1 cellular context compared by ENCODE assay signal in genomic region chr17:80948091-80948960, GRCh38.
TF ChIP-seq lines count a peak whose summit lies in the region.

No MANE protein-coding gene starts in this region.

TF ChIP-seq in HepG2, 621 proteins besides CTCF, POLR2A, EP300 and RAD21:
- TF ChIP-seq, protein P1, sequence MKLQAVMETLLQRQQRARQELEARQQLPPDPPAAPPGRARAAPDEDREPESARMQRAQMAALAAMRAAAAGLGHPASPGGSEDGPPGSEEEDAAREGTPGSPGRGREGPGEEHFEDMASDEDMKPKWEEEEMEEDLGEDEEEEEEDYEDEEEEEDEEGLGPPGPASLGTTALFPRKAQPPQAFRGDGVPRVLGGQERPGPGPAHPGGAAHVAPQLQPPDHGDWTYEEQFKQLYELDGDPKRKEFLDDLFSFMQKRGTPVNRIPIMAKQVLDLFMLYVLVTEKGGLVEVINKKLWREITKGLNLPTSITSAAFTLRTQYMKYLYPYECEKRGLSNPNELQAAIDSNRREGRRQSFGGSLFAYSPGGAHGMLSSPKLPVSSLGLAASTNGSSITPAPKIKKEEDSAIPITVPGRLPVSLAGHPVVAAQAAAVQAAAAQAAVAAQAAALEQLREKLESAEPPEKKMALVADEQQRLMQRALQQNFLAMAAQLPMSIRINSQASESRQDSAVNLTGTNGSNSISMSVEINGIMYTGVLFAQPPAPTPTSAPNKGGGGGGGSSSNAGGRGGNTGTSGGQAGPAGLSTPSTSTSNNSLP (IDR thresholded peaks at IDR 0.05; ENCODE audit: low read depth, low read length), result no peak
- TF ChIP-seq HDAC6 (IDR thresholded peaks at IDR 0.05; ENCODE audit: low read depth, low read length) (no peak), ZNF235 (CRISPR knock-in tag; IDR thresholded peaks at IDR 0.05; ENCODE audit: borderline replicate concordance) (no peak), ZBTB7B (CRISPR knock-in tag; IDR thresholded peaks at IDR 0.05) (no peak), MLX (CRISPR knock-in tag; IDR thresholded peaks at IDR 0.05) (no peak), TEAD3 (CRISPR knock-in tag; optimal IDR thresholded peaks at IDR 0.05; ENCODE audit: borderline replicate concordance) (no peak), TMF1 (CRISPR knock-in tag; IDR thresholded peaks at IDR 0.05; ENCODE audit: low read depth) (no peak), NR2F2 (IDR thresholded peaks at IDR 0.05; ENCODE audit: borderline replicate concordance, low read depth) (no peak), ZBTB20 (CRISPR knock-in tag; IDR thresholded peaks at IDR 0.05; ENCODE audit: borderline replicate concordance, low read depth) (no peak), ZNF296 (CRISPR knock-in tag; conservative IDR thresholded peaks at IDR 0.05) (no peak), TAF1 (CRISPR knock-in tag; IDR thresholded peaks at IDR 0.05) (no peak), ZBTB21 (CRISPR knock-in tag; IDR thresholded peaks at IDR 0.05) (no peak), FOXO1 (CRISPR knock-in tag; IDR thresholded peaks at IDR 0.05) (no peak)
